ENCODE assay signal across 9 cellular contexts in the genomic region with DNA sequence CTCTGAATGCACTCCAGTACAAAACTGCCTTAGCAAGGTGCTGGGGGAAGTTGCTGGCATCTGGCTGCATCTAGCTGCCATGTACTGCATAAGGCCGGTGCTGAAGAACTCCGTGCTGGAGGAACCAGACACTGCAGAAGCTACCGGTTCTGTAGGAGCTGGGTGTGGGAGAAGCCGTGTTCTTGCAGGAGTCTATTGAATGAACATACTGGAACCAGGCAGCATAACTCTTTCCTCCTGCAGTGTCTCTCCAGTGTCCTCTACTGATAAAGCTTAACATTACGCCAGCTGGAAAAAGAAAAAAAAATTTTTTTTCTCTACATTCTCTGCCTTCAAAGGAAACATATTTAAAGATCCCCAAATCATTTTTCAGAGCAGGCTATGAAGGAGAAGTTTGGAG. TPM values are rescaled to one million over a fixed set of nuclear protein-coding genes. Genes with fewer than 3 reads are reported as not detected.
DNase-seq lines count a peak whose midpoint lies in the region; ATAC-seq and TF ChIP-seq lines count a peak whose summit lies in the region.
"Had no signal": no experiment of that assay in that cellular context is flagged by ENCODE, and none has a peak within 500 bp of the region (broad histone marks: within the 10 kb centered on the region; RNA-seq: fewer than 3 reads in every experiment).

No MANE protein-coding gene starts in this region.

- no peak for ATAC-seq in Right ventricle myocardium inferior
- peak; percentile 38; the same call in 1 of the 2 replicates for ATAC-seq in PC-3

- BruUV-seq in PC-3 (replicated peaks; lab: Mats Ljungman, UMichigan), result no TSS peak

- no peaks in the 10 kb centered on the region for H3K9me2 ChIP-seq in PC-3 (replicated peaks; ENCODE audit: low read length)

- H2AFZ ChIP-seq in PC-3 (ENCODE audit: low read length), result no peak overlapping the region

- intact Hi-C loops in Right ventricle myocardium inferior (cut with DNase I), result loop anchor here (2.0 kb wide), 1 partner anchor 57 kb away; no protein-coding TSS in a partner anchor
- intact Hi-C loops in PC-3 (cut with micrococcal nuclease), result loop anchor here (1.0 kb wide), 1 partner anchor 49 kb away; no protein-coding TSS in a partner anchor
- intact Hi-C loops in testis (cut with DNase I; ENCODE audit: low total_unique reads), result no loop called here

- WGBS in testis, 2 donors, result 45 to 58% methylated on average over 4 to 5 of the region's 5 CpGs

- DNase-seq in cardiac muscle cell (ENCODE audit: low read depth in 1 of 2, low spot score in 1 of 2) (peak; percentile 14 to 40), Right ventricle myocardium inferior (ENCODE audit: missing footprints) (no peak), PC-3 (no peak), fibroblast of the aortic adventitia (ENCODE audit: low read depth) (peak; percentile 32), testis (peak; percentile 19), pons (ENCODE audit: low spot score) (no peak), AML-193 (lab: John Stamatoyannopoulos, UW) (no peak)
- no peak for DNase-seq in activated effector memory CD4-positive, alpha-beta T cell treated with Interleukin-2 at 50 U/mL for 16 hours
- DNase-seq: NCI-H2081 treated with DMSO at 0.1 percent for 48 hours had no signal

- no peak overlapping the region for H3K4me2 ChIP-seq in PC-3 (ENCODE audit: low read length)

- H3K27me3 ChIP-seq in cardiac muscle cell (no peaks in the 10 kb centered on the region), PC-3 (ENCODE audit: low read length) (no peaks in the 10 kb centered on the region), testis (no peaks in the 10 kb centered on the region)

- H3K9me3 ChIP-seq in cardiac muscle cell (ENCODE audit: low read depth) (no peaks in the 10 kb centered on the region), PC-3 (ENCODE audit: low read length) (no peaks in the 10 kb centered on the region), testis (no peaks in the 10 kb centered on the region)

- H4K20me1 ChIP-seq in PC-3 (ENCODE audit: low read length), result no peaks in the 10 kb centered on the region

- CTCF ChIA-PET in PC-3 (lab: Charles Lee), result interaction anchor here (0.8 kb wide), 1 partner anchor 39 kb away, joined by 4 read pairs; the partner anchor contains the start of gene VPS13A

- no peaks in the 10 kb centered on the region for H3F3A ChIP-seq in PC-3 (ENCODE audit: low read length, unreplicated experiment)

- H3K4me1 ChIP-seq in cardiac muscle cell (ENCODE audit: low read depth) (no peaks in the 10 kb centered on the region), PC-3 (ENCODE audit: insufficient read depth, low read length) (peaks cover 3% of the 10 kb centered on the region; the same call in 1 of the 2 replicates), testis (no peaks in the 10 kb centered on the region)

- H3K79me2 ChIP-seq in PC-3 (ENCODE audit: low read length), result no peaks in the 10 kb centered on the region

- no peak overlapping the region for H3K27ac ChIP-seq in cardiac muscle cell
- no peak overlapping the region for H3K27ac ChIP-seq in PC-3 (ENCODE audit: low read length)
- no peak overlapping the region for H3K27ac ChIP-seq in testis

- no peak overlapping the region for H3K9ac ChIP-seq in PC-3 (ENCODE audit: low read length)

- TF ChIP-seq CTCF in cardiac muscle cell (IDR thresholded peaks at IDR 0.05; ENCODE audit: low read depth, low read length) (peak; percentile 35), PC-3 (conservative IDR thresholded peaks at IDR 0.05; ENCODE audit: low read depth, low read length) (0 out of 2 replicates have a peak, but pooled peaks have one; percentile 26), fibroblast of the aortic adventitia (IDR thresholded peaks at IDR 0.05; ENCODE audit: insufficient read depth, low read length) (peak; percentile 28), testis (IDR thresholded peaks at IDR 0.05) (no peak)

- H3K4me3 ChIP-seq in cardiac muscle cell, result no peak overlapping the region
- no peak overlapping the region for H3K4me3 ChIP-seq in PC-3 (ENCODE audit: low read length)
- no peak overlapping the region for H3K4me3 ChIP-seq in fibroblast of the aortic adventitia (ENCODE audit: low read depth, low read length)
- H3K4me3 ChIP-seq in testis, result no peak overlapping the region

- H3K36me3 ChIP-seq in cardiac muscle cell, result peaks cover 17% of the 10 kb centered on the region
- 0 out of 2 replicates have a peak, but pooled peaks cover 3% of the 10 kb centered on the region for H3K36me3 ChIP-seq in PC-3 (ENCODE audit: low read depth, low read length)
- no peaks in the 10 kb centered on the region for H3K36me3 ChIP-seq in testis (ENCODE audit: low read depth, missing control alignments)

- POLR2A ChIA-PET in PC-3 (lab: Charles Lee; ENCODE audit: unreplicated experiment), result no interaction called here

- TF ChIP-seq POLR2A in testis (IDR thresholded peaks at IDR 0.05), result no peak

RNA-seq across cellular contexts. Expression of gene VPS13A, which starts 38.5 kb away (rescaled TPM):
- total RNA-seq in cardiac muscle cell (12.7 and 32.3 TPM in 2 replicates), Right ventricle myocardium inferior (36.2 TPM), PC-3 (2014; rRNA removed) (12.0 and 17.5 TPM in 2 replicates), fibroblast of the aortic adventitia (ENCODE audit: low replicate concordance) (50.9 and 66.0 TPM in 2 replicates), testis (10 to 100 TPM; 40.3 to 71.4 TPM)
- polyA plus RNA-seq in cardiac muscle cell (10.7 and 16.5 TPM in 2 replicates), testis (ENCODE audit: insufficient read depth, low read depth, low replicate concordance) (27.4 TPM)

Comparison
In these comparisons a context has a peak if more than half of its experiments do, and no peak if none do; other contexts are left out.
1. DNase-seq: peak in cardiac muscle cell (2 of 2), fibroblast of the aortic adventitia (single experiment) and testis (single experiment); none in Right ventricle myocardium inferior (single experiment), PC-3 (single experiment), pons (single experiment), AML-193 (0 of 2) and activated effector memory CD4-positive, alpha-beta T cell treated with Interleukin-2 at 50 U/mL for 16 hours (single experiment).
2. CTCF ChIP-seq: peak in cardiac muscle cell (single experiment), PC-3 (single experiment) and fibroblast of the aortic adventitia (single experiment); none in testis (0 of 3).